ENCODE assay signal across 15 cellular contexts in the genomic region with DNA sequence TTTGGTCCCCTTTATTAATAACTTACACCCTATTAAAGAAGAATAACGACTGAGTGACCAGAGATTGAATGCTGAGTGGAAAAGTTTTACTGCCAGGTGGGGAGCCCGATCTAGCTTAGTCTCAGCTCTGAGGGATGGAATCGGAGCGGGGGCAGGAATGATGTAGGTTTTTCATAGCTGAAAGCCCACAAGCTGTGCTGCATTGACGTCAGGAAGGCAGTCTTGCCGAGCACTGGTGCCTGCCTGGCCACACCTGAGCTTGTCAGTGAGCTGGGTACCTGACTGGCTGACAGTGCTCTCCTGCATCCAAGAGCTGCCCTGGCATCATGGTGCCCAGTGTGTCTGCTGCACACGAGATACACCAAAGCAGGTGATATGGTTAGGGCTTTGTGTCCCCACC. TPM values are rescaled to one million over a fixed set of nuclear protein-coding genes. Genes with fewer than 3 reads are reported as not detected.
DNase-seq lines count a peak whose midpoint lies in the region; TF ChIP-seq lines count a peak whose summit lies in the region.
"Had no signal": no experiment of that assay in that cellular context is flagged by ENCODE, and none has a peak within 500 bp of the region (broad histone marks: within the 10 kb centered on the region; RNA-seq: fewer than 3 reads in every experiment).

No MANE protein-coding gene starts in this region.

- H4K20me1 ChIP-seq in H9 (ENCODE audit: control insufficient read depth, insufficient read depth, insufficient read length), result no peaks in the 10 kb centered on the region

- no peaks in the 10 kb centered on the region for H3K23me2 ChIP-seq in H9 (ENCODE audit: insufficient read length, low read depth, low read length, poor library complexity, severe bottlenecking)

- no peak overlapping the region for H4K8ac ChIP-seq in H9 (replicated peaks; ENCODE audit: insufficient read length, low read depth, low read length)

- no peak overlapping the region for H2BK20ac ChIP-seq in H9 (ENCODE audit: low read depth, low read length, poor library complexity, severe bottlenecking)

- H3K4me2 ChIP-seq in H9 (ENCODE audit: insufficient read depth, insufficient read length, low read length), result no peak overlapping the region

- H4K91ac ChIP-seq in H9 (ENCODE audit: insufficient read length, low read depth, low read length), result no peak overlapping the region

- peak; percentile 35 for DNase-seq in H9
- peak; percentile 33 for DNase-seq in cerebellum (ENCODE audit: low spot score)
- DNase-seq in mesothelial cell of epicardium (ENCODE audit: low spot score in 2 of 2, unreplicated experiment in 2 of 2), result no peak
- no peak for DNase-seq in uterus
- no peak for DNase-seq in kidney glomerular epithelial cell (lab: John Stamatoyannopoulos, UW)
- DNase-seq in epidermal melanocyte (ENCODE audit: insufficient read length, low spot score), result no peak
- no peak for DNase-seq in DMS153 treated with DMSO at 0.1 percent for 48 hours (lab: John Stamatoyannopoulos, UW; ENCODE audit: unreplicated experiment)
- DNase-seq: AML-193, KG1, NCI-H1436, NCI-H2029, NCI-H2171 treated with DMSO at 0.1 percent for 48 hours, NCI-H446 treated with DMSO at 0.1 percent for 48 hours, NCI-H774 had no signal

- no peak overlapping the region for H3K56ac ChIP-seq in H9 (ENCODE audit: insufficient read length, low read depth, low read length)

- H2BK5ac ChIP-seq in H9 (ENCODE audit: insufficient read length, low read length), result no peak overlapping the region

- TF ChIP-seq CTCF in H9 (conservative IDR thresholded peaks at IDR 0.05) (no peak), mesothelial cell of epicardium (IDR thresholded peaks at IDR 0.05; ENCODE audit: unreplicated experiment) (no peak), uterus (IDR thresholded peaks at IDR 0.05) (no peak)

- no peak overlapping the region for H2BK120ac ChIP-seq in H9 (ENCODE audit: low read depth, low read length, poor library complexity, severe bottlenecking)

- H3K18ac ChIP-seq in H9 (ENCODE audit: insufficient read length, low read depth, low read length), result no peak overlapping the region

- H3K9ac ChIP-seq in H9 (ENCODE audit: extremely low read depth, insufficient read length, low read length), result no peak overlapping the region

- H3K4me3 Mint-ChIP-seq in H9 (no peak overlapping the region), mesothelial cell of epicardium (no peak overlapping the region)
- H3K4me3 Mint-ChIP-seq: CD14-positive monocyte had no signal

- H3K79me1 ChIP-seq in H9 (ENCODE audit: insufficient read depth, low read depth, low read length, poor library complexity, severe bottlenecking), result no peaks in the 10 kb centered on the region

- H3K27me3 Mint-ChIP-seq in H9 (ENCODE audit: low read depth) (no peaks in the 10 kb centered on the region; the same call in 1 of the 2 replicates), mesothelial cell of epicardium (ENCODE audit: low read depth) (no peaks in the 10 kb centered on the region)

- no peak overlapping the region for H4K5ac ChIP-seq in H9 (ENCODE audit: insufficient read length, low read depth, low read length)

- H3K36me3 ChIP-seq in uterus, result no peaks in the 10 kb centered on the region

- no peak overlapping the region for H3K23ac ChIP-seq in H9 (ENCODE audit: insufficient read length, low read depth, low read length)

- no peak overlapping the region; the same call in 1 of the 2 replicates for H3K14ac ChIP-seq in H9 (ENCODE audit: insufficient read depth, low read length)

- H3K9me3 ChIP-seq in H9 (ENCODE audit: control insufficient read depth, low read depth, low read length) (no peaks in the 10 kb centered on the region), uterus (no peaks in the 10 kb centered on the region)

- H3K4me3 ChIP-seq in uterus, result no peak overlapping the region

- H3K27me3 ChIP-seq in H9 (ENCODE audit: insufficient read depth, low read length), result no peaks in the 10 kb centered on the region
- no peaks in the 10 kb centered on the region for H3K27me3 ChIP-seq in uterus

- no peak overlapping the region for H3K4ac ChIP-seq in H9 (ENCODE audit: low read depth, low read length)

- no peak overlapping the region for H2BK12ac ChIP-seq in H9 (ENCODE audit: insufficient read length, low read depth, low read length)

- WGBS in H9 (ENCODE audit: extremely low coverage, insufficient read length, low lambda C conversion rate), result no CpG with 5 or more reads among the region's 7 CpGs

- H3K27ac Mint-ChIP-seq in H9 (no peak overlapping the region), mesothelial cell of epicardium (peak overlapping the region; percentile 71)

- peaks cover 5% of the 10 kb centered on the region; the same call in 1 of the 2 replicates for H3K4me1 ChIP-seq in H9 (ENCODE audit: insufficient read depth, low read length)
- H3K4me1 ChIP-seq in uterus, result peaks cover 6 to 13% of the 10 kb centered on the region in 2 donors

- H2AK5ac ChIP-seq in H9 (ENCODE audit: insufficient read length, low read length), result no peak overlapping the region

- no peak overlapping the region for H2AFZ ChIP-seq in H9 (ENCODE audit: low read length)

- H3K36me3 Mint-ChIP-seq in H9 (ENCODE audit: insufficient read depth in 1 of 3, low read depth in 3 of 3), result no peaks in the 10 kb centered on the region
- H3K36me3 Mint-ChIP-seq in mesothelial cell of epicardium, result no peaks in the 10 kb centered on the region
- H3K36me3 Mint-ChIP-seq: CD14-positive monocyte had no signal

- H3K27ac ChIP-seq in H9 (ENCODE audit: insufficient read length, low read depth, low read length), result no peak overlapping the region
- H3K27ac ChIP-seq in uterus, result peak overlapping the region; percentile 69 to 83

- H3T11ph ChIP-seq in H9 (ENCODE audit: low read length), result no peak overlapping the region

- no peak for TF ChIP-seq POLR2A in uterus (IDR thresholded peaks at IDR 0.05)

- H3K79me2 ChIP-seq in H9 (ENCODE audit: insufficient read depth, low read length), result no peaks in the 10 kb centered on the region

- no peak overlapping the region for H2BK15ac ChIP-seq in H9 (ENCODE audit: low read depth, low read length)

- intact Hi-C loops in uterus (cut with DNase I; ENCODE audit: low total_unique reads), result no loop called here

- H3K4me1 Mint-ChIP-seq in H9 (peaks cover 34 to 37% of the 10 kb centered on the region in 2 experiments), mesothelial cell of epicardium (peaks cover 39% of the 10 kb centered on the region)

- peaks cover 0 to 3% of the 10 kb centered on the region in 2 experiments; a peak in 2 of 5 replicates for H3K9me3 Mint-ChIP-seq in H9
- no peaks in the 10 kb centered on the region for H3K9me3 Mint-ChIP-seq in mesothelial cell of epicardium

RNA-seq across cellular contexts. Expression of gene GRK5, which starts 34.8 kb away (rescaled TPM):
- 1.1 and 1.2 TPM in 2 replicates for total RNA-seq in H9 (2021)
- total RNA-seq in cerebellum, result 14.4 TPM
- total RNA-seq in mesothelial cell of epicardium, result 13.6 to 14.5 TPM (median 14.0 TPM) in 3 replicates
- total RNA-seq in uterus, result 10 to 100 TPM; 11.6 to 34.6 (median 14.1) TPM

Comparison
In these comparisons a context has a peak if more than half of its experiments do, and no peak if none do; other contexts are left out.
1. DNase-seq: peak in H9 (single experiment) and cerebellum (single experiment); none in mesothelial cell of epicardium (0 of 2), uterus (0 of 2), kidney glomerular epithelial cell (single experiment), epidermal melanocyte (single experiment) and DMS153 treated with DMSO at 0.1 percent for 48 hours (single experiment).